ENCODE assay signal across 8 cellular contexts in genomic region chr11:117232022-117232878, GRCh38. TPM values are rescaled to one million over a fixed set of nuclear protein-coding genes. Genes with fewer than 3 reads are reported as not detected.
A peak's percentile ranks its signal among the peaks of the same experiment; 100 is the strongest.
DNase-seq lines count a peak whose midpoint lies in the region; ATAC-seq and TF ChIP-seq lines count a peak whose summit lies in the region.

Gene PCSK7, minus strand, starts transcription at chr11:117232073. Its CDS starts 2,229 bp downstream, at chr11:117229844.
Gene RNF214, plus strand, starts transcription at chr11:117232671. Its CDS starts 1,602 bp downstream, at chr11:117234273.

- no peaks in the 10 kb centered on the region for H3K27me3 Mint-ChIP-seq in osteocyte (ENCODE audit: unreplicated experiment)

- H3K9ac ChIP-seq in GM23248, result peak within 1 kb of the TSS; percentile 88

- H3K4me2 ChIP-seq in GM23248 (ENCODE audit: unreplicated experiment), result peak within 1 kb of the TSS; percentile 100

- H3K27me3 ChIP-seq in GM23248 (replicated peaks; ENCODE audit: insufficient read depth) (no peaks in the 10 kb centered on the region), thymus (ENCODE audit: control insufficient read depth, insufficient read depth) (no peaks in the 10 kb centered on the region)

- H3K4me1 ChIP-seq in GM23248 (ENCODE audit: insufficient read depth), result peaks cover 21% of the 10 kb centered on the region
- peaks cover 18% of the 10 kb centered on the region for H3K4me1 ChIP-seq in thymus (ENCODE audit: control insufficient read depth, insufficient read depth, low read length)

- H3F3A ChIP-seq in GM23248 (ENCODE audit: insufficient read depth), result 0 out of 2 replicates have a peak, but pooled peaks cover under 1% of the 10 kb centered on the region

- H3K4me3 ChIP-seq in GM23248 (peak within 1 kb of the TSS; percentile 97), LNCaP clone FGC (ENCODE audit: low read depth, low read length) (peak within 1 kb of the TSS; percentile 96), thymus (ENCODE audit: low read length) (peak within 1 kb of the TSS; percentile 85)

- H3K36me3 Mint-ChIP-seq in activated naive CD4-positive, alpha-beta T cell treated with anti-CD3 and anti-CD28 coated beads, Interleukin-2, amount 50 U/mL, for 72 hours, result peaks cover 37 to 41% of the 10 kb centered on the region in 2 donors
- H3K36me3 Mint-ChIP-seq in osteocyte (ENCODE audit: unreplicated experiment), result peaks cover 3% of the 10 kb centered on the region

- 0 to 1% methylated on average over 50 to 93 of the region's 104 CpGs for WGBS in GM23248 (ENCODE audit: low coverage in 1 of 2, low lambda C conversion rate in 2 of 2, missing lambda C conversion rate in 2 of 2), 2 experiments
- under 1% methylated on average over 104 of the region's 104 CpGs for WGBS in thymus

- peak within 1 kb of the TSS; percentile 96 to 100 for H3K27ac Mint-ChIP-seq in activated naive CD4-positive, alpha-beta T cell treated with anti-CD3 and anti-CD28 coated beads, Interleukin-2, amount 50 U/mL, for 72 hours
- H3K27ac Mint-ChIP-seq in osteocyte (ENCODE audit: unreplicated experiment), result peak within 1 kb of the TSS; percentile 97

- no peaks in the 10 kb centered on the region for H3K9me3 Mint-ChIP-seq in activated naive CD4-positive, alpha-beta T cell treated with anti-CD3 and anti-CD28 coated beads, Interleukin-2, amount 50 U/mL, for 72 hours
- no peaks in the 10 kb centered on the region for H3K9me3 Mint-ChIP-seq in osteocyte (ENCODE audit: unreplicated experiment)

- H3K36me3 ChIP-seq in GM23248 (ENCODE audit: low read depth), result no peaks in the 10 kb centered on the region
- H3K36me3 ChIP-seq in thymus (ENCODE audit: control insufficient read depth, insufficient read depth), result peaks cover 27% of the 10 kb centered on the region

- peak within 1 kb of the TSS; percentile 77 for H3K27ac ChIP-seq in GM23248
- H3K27ac ChIP-seq in thymus (ENCODE audit: low read depth), result peak within 1 kb of the TSS; percentile 97

- DNase-seq in ELF-1 (ENCODE audit: low read depth, low spot score), result peak; percentile 89
- peak; percentile 90 for DNase-seq in GM23248
- no peak for DNase-seq in LNCaP clone FGC (ENCODE audit: low read depth)
- DNase-seq in activated naive CD4-positive, alpha-beta T cell treated with anti-CD3 and anti-CD28 coated beads, Interleukin-2, amount 50 U/mL, for 72 hours (ENCODE audit: low spot score in 2 of 2), result peak; percentile 80 to 84
- DNase-seq in glomerular visceral epithelial cell (ENCODE audit: extremely low spot score), result peak; percentile 81
- DNase-seq in osteocyte (ENCODE audit: extremely low spot score, unreplicated experiment), result peak; percentile 93

- TF ChIP-seq CTCF in LNCaP clone FGC (IDR thresholded peaks at IDR 0.05; ENCODE audit: control insufficient read depth, extremely low read depth, insufficient read depth) (peak; percentile 86), osteocyte (IDR thresholded peaks at IDR 0.05) (peak; percentile 95)

- peaks cover 35% of the 10 kb centered on the region for H3K4me1 Mint-ChIP-seq in osteocyte (ENCODE audit: unreplicated experiment)

- no peaks in the 10 kb centered on the region for H3K9me3 ChIP-seq in GM23248 (ENCODE audit: low read depth)
- no peaks in the 10 kb centered on the region for H3K9me3 ChIP-seq in thymus (ENCODE audit: control insufficient read depth)

- peaks cover 64% of the 10 kb centered on the region for H3K79me2 ChIP-seq in GM23248 (ENCODE audit: insufficient read depth)

- H2AFZ ChIP-seq in GM23248, result peak within 1 kb of the TSS; percentile 99

- H3K9me2 ChIP-seq in GM23248 (ENCODE audit: insufficient read depth), result no peaks in the 10 kb centered on the region

- ATAC-seq in SK-N-SH treated with all-trans-retinoic acid at 6 μM for 48 hours, result peak; percentile 87
- peak; percentile 67 to 76 for ATAC-seq in activated naive CD4-positive, alpha-beta T cell treated with anti-CD3 and anti-CD28 coated beads, Interleukin-2, amount 50 U/mL, for 72 hours

- no peaks in the 10 kb centered on the region for H4K20me1 ChIP-seq in GM23248 (ENCODE audit: insufficient read depth)

- peak within 1 kb of the TSS; percentile 99 for H3K4me3 Mint-ChIP-seq in osteocyte (ENCODE audit: unreplicated experiment)

- in situ Hi-C loops in GM23248 (cut with MboI), result no loop called here

TF ChIP-seq in SK-N-SH treated with all-trans-retinoic acid at 6 μM for 48 hours, 23 proteins besides CTCF, POLR2A, EP300 and RAD21:
- TF ChIP-seq POU6F1 (CRISPR knock-in tag; IDR thresholded peaks at IDR 0.05; ENCODE audit: borderline replicate concordance, low read depth) (no peak), ZNF8 (CRISPR knock-in tag; IDR thresholded peaks at IDR 0.05) (no peak), TCF4 (CRISPR knock-in tag; IDR thresholded peaks at IDR 0.05; ENCODE audit: borderline replicate concordance) (no peak), ZNF70 (CRISPR knock-in tag; IDR thresholded peaks at IDR 0.05) (no peak), BACH2 (CRISPR knock-in tag; IDR thresholded peaks at IDR 0.05; ENCODE audit: borderline replicate concordance) (no peak), ZC3H10 (CRISPR knock-in tag; IDR thresholded peaks at IDR 0.05) (no peak)

RNA-seq across cellular contexts. Expression of gene PCSK7, which starts in this region (rescaled TPM):
- 58.8 and 68.7 TPM in 2 replicates for total RNA-seq in GM23248 (2014; rRNA removed; shearing (Covaris generic))
- 29.7 and 31.6 TPM in 2 replicates for polyA plus RNA-seq in GM23248 (2016; fragmentation: Nextera tagmentation; extraction: Ambion mirVana)
- total RNA-seq in activated naive CD4-positive, alpha-beta T cell treated with anti-CD3 and anti-CD28 coated beads, Interleukin-2, amount 50 U/mL, for 72 hours, result 100 to 1,000 TPM; 126 to 201 TPM
- 57.5 and 65.0 TPM in 2 replicates for total RNA-seq in osteocyte
- 57.8 TPM for polyA plus RNA-seq in thymus

RNA-seq across cellular contexts. Expression of gene RNF214, which starts in this region (rescaled TPM):
- total RNA-seq in GM23248 (2014; rRNA removed; shearing (Covaris generic)), result 5.8 and 13.9 TPM in 2 replicates
- polyA plus RNA-seq in GM23248 (2016; fragmentation: Nextera tagmentation; extraction: Ambion mirVana) (11.3 and 12.6 TPM in 2 replicates), thymus (12.0 TPM)
- total RNA-seq in activated naive CD4-positive, alpha-beta T cell treated with anti-CD3 and anti-CD28 coated beads, Interleukin-2, amount 50 U/mL, for 72 hours, result 10 to 100 TPM; 13.3 to 21.6 TPM
- total RNA-seq in osteocyte, result 32.8 and 34.2 TPM in 2 replicates
